1 cellular context compared by ENCODE assay signal in the genomic region with DNA sequence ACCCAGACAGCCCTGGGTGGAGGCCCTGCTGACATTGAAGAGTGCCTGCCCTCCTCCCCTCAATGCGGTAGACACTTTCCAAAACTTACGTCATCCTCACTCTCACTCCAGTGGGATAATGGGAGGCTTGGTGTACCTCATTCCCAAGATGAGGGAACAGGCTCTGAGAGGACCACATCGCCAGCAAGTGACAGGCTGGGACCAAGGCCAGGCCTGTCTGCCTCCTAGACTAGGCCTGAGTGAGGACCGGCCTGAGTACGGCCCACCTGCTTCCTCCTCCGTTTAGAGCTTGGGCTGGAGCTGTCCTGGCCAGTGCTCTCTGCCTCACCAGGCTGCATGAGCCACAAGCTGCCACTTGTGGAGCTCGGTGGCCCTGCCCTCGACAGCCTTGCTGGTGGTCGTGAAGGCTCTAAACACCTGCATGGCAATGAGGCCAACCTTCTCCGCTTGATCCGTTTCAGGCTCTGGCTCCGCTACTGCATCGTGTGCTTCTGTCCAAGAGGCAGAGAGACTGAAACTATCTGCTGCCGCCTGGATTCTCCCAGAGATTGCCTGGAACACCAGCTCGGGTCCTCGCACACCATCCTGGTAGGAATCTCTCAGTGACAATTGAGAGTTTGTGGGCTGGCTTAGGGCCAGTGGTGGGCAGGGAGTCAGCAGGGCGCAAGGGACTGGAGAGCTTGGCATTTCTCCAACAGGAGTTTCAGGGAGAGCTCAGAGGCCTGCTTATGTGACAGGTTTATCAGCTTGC.
TF ChIP-seq lines count a peak whose summit lies in the region.

No MANE protein-coding gene starts in this region.

TF ChIP-seq in GM23338, 12 proteins besides CTCF, POLR2A, EP300 and RAD21:
- TF ChIP-seq STAT1 (IDR thresholded peaks at IDR 0.05; ENCODE audit: unreplicated experiment) (no peak), NANOG (IDR thresholded peaks at IDR 0.05; ENCODE audit: borderline replicate concordance) (no peak), JUNB (IDR thresholded peaks at IDR 0.05; ENCODE audit: unreplicated experiment) (no peak), EZH2phosphoT487 (IDR thresholded peaks at IDR 0.05; ENCODE audit: unreplicated experiment) (no peak), ZNF114 (CRISPR knock-in tag; IDR thresholded peaks at IDR 0.05) (no peak), POLR2AphosphoS5 (IDR thresholded peaks at IDR 0.05; ENCODE audit: low read depth) (no peak), ZNF331 (CRISPR knock-in tag; IDR thresholded peaks at IDR 0.05; ENCODE audit: low read depth) (no peak), CREB1 (CRISPR knock-in tag; IDR thresholded peaks at IDR 0.05; ENCODE audit: low read depth) (no peak), EZH2 (IDR thresholded peaks at IDR 0.05; ENCODE audit: low read depth, unreplicated experiment) (no peak), REST (IDR thresholded peaks at IDR 0.05; ENCODE audit: unreplicated experiment) (no peak)
- TF ChIP-seq, protein P1, sequence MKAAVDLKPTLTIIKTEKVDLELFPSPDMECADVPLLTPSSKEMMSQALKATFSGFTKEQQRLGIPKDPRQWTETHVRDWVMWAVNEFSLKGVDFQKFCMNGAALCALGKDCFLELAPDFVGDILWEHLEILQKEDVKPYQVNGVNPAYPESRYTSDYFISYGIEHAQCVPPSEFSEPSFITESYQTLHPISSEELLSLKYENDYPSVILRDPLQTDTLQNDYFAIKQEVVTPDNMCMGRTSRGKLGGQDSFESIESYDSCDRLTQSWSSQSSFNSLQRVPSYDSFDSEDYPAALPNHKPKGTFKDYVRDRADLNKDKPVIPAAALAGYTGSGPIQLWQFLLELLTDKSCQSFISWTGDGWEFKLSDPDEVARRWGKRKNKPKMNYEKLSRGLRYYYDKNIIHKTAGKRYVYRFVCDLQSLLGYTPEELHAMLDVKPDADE (IDR thresholded peaks at IDR 0.05): no peak
- TF ChIP-seq, protein P2, sequence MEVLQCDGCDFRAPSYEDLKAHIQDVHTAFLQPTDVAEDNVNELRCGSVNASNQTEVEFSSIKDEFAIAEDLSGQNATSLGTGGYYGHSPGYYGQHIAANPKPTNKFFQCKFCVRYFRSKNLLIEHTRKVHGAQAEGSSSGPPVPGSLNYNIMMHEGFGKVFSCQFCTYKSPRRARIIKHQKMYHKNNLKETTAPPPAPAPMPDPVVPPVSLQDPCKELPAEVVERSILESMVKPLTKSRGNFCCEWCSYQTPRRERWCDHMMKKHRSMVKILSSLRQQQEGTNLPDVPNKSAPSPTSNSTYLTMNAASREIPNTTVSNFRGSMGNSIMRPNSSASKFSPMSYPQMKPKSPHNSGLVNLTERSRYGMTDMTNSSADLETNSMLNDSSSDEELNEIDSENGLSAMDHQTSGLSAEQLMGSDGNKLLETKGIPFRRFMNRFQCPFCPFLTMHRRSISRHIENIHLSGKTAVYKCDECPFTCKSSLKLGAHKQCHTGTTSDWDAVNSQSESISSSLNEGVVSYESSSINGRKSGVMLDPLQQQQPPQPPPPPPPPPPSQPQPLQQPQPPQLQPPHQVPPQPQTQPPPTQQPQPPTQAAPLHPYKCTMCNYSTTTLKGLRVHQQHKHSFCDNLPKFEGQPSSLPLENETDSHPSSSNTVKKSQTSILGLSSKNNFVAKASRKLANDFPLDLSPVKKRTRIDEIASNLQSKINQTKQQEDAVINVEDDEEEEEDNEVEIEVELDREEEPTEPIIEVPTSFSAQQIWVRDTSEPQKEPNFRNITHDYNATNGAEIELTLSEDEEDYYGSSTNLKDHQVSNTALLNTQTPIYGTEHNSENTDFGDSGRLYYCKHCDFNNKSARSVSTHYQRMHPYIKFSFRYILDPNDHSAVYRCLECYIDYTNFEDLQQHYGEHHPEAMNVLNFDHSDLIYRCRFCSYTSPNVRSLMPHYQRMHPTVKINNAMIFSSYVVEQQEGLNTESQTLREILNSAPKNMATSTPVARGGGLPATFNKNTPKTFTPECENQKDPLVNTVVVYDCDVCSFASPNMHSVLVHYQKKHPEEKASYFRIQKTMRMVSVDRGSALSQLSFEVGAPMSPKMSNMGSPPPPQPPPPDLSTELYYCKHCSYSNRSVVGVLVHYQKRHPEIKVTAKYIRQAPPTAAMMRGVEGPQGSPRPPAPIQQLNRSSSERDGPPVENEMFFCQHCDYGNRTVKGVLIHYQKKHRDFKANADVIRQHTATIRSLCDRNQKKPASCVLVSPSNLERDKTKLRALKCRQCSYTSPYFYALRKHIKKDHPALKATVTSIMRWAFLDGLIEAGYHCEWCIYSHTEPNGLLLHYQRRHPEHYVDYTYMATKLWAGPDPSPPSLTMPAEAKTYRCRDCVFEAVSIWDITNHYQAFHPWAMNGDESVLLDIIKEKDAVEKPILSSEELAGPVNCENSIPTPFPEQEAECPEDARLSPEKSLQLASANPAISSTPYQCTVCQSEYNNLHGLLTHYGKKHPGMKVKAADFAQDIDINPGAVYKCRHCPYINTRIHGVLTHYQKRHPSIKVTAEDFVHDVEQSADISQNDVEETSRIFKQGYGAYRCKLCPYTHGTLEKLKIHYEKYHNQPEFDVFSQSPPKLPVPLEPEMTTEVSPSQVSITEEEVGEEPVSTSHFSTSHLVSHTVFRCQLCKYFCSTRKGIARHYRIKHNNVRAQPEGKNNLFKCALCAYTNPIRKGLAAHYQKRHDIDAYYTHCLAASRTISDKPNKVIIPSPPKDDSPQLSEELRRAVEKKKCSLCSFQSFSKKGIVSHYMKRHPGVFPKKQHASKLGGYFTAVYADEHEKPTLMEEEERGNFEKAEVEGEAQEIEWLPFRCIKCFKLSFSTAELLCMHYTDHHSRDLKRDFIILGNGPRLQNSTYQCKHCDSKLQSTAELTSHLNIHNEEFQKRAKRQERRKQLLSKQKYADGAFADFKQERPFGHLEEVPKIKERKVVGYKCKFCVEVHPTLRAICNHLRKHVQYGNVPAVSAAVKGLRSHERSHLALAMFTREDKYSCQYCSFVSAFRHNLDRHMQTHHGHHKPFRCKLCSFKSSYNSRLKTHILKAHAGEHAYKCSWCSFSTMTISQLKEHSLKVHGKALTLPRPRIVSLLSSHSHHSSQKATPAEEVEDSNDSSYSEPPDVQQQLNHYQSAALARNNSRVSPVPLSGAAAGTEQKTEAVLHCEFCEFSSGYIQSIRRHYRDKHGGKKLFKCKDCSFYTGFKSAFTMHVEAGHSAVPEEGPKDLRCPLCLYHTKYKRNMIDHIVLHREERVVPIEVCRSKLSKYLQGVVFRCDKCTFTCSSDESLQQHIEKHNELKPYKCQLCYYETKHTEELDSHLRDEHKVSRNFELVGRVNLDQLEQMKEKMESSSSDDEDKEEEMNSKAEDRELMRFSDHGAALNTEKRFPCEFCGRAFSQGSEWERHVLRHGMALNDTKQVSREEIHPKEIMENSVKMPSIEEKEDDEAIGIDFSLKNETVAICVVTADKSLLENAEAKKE (CRISPR knock-in tag; IDR thresholded peaks at IDR 0.05): no peak
TF ChIP-seq in GM23338: peak in this region for 0.
